Comparison of ENCODE assay signal across 8 cellular contexts in the genomic region with DNA sequence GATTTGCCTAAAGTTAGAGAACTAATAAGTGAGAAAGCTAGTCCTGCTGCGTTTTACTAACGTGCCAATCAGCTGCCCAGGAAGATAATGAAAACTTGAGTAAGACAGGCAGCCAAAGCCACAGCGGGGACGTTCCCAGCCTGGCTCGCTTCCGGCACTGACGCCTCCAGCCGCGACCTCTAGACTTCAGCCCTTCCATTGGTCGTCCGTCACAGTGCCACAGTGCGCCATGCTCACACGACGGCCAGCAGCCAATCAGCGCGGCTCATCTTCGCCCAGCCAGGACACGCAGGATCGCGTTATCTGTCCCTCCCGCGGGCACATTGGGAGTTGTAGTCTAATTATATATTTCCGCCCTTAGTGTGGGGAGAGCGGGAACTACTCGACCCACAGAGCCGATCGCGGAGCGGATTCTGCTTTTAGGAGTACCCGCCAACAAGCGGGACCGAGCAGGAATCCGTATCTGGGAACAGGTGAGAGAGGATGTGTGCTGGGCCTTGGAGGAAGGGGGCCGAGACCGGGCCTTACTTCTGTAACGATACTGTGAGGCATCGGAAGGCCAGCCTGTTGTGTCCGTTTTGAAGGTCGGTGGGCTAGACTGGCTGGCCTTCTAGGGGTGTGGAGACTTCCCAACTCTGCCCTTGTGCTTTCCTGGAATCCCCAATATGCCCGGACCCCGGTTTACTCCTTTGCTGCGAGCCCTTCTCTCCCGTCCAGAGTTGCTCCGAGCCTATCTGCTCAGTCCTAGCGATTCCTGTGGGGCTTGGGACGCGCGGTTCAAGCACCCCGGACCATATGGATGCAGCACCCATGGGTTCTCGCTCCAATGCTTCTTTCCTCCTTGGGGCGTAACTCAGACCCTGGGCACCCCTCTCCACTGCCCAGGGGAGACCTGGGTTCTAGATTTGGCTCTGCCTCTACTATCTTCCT. TPM values are rescaled to one million over a fixed set of nuclear protein-coding genes. Genes with fewer than 3 reads are reported as not detected.
DNase-seq lines count a peak whose midpoint lies in the region; ATAC-seq and TF ChIP-seq lines count a peak whose summit lies in the region.

A gene (plus strand): TSS at position 374 of the 930 bp plus-strand sequence. CDS start 924 bp downstream, outside the sequence.

- DNase-seq in BJ (ENCODE audit: low read depth) (peak; percentile 96), NCI-H526 treated with DMSO at 0.1 percent for 48 hours (lab: John Stamatoyannopoulos, UW) (peak; percentile 100), colonic mucosa (peak; percentile 99)
- peak; percentile 99 for DNase-seq in activated CD4-positive, alpha-beta T cell treated with anti-CD3 and anti-CD28 coated beads, Interleukin-2, amount 10 ng/mL, durations not matched to agents 24 days and 14 days
- peak; percentile 91 to 95 for DNase-seq in stimulated activated CD4-positive, alpha-beta T cell treated with anti-CD3 and anti-CD28 coated beads, Interleukin-1b, Interleukin-23, amount 100 ng/mL, for 4 hours (ENCODE audit: low read depth in 2 of 2)

- peaks cover 7% of the 10 kb centered on the region for H3K36me3 ChIP-seq in BJ (ENCODE audit: control insufficient read depth, insufficient read depth, low read length)
- no peaks in the 10 kb centered on the region for H3K36me3 ChIP-seq in colonic mucosa

- H3K9me3 ChIP-seq in colonic mucosa, result no peaks in the 10 kb centered on the region

- H3K27me3 ChIP-seq in BJ (ENCODE audit: control insufficient read depth, insufficient read depth, low read length) (no peaks in the 10 kb centered on the region), colonic mucosa (no peaks in the 10 kb centered on the region), layer of hippocampus (ENCODE audit: control insufficient read depth, insufficient read depth, low read length) (no peaks in the 10 kb centered on the region)

- no peak for TF ChIP-seq CTCF in BJ (IDR thresholded peaks at IDR 0.05; ENCODE audit: insufficient read depth, low read depth, low read length)
- TF ChIP-seq CTCF in colonic mucosa (IDR thresholded peaks at IDR 0.05), result no peak

- H3K4me1 Mint-ChIP-seq in activated CD4-positive, alpha-beta T cell treated with anti-CD3 and anti-CD28 coated beads, Interleukin-2, amount 10 ng/mL, durations not matched to agents 24 days and 14 days, result peaks cover 39% of the 10 kb centered on the region

- H3K36me3 Mint-ChIP-seq in activated CD4-positive, alpha-beta T cell treated with anti-CD3 and anti-CD28 coated beads, Interleukin-2, amount 10 ng/mL, durations not matched to agents 24 days and 14 days (ENCODE audit: low read depth), result peaks cover 45% of the 10 kb centered on the region

- POLR2A ChIA-PET in BJ (lab: Charles Lee), result no interaction called here

- H3K4me3 ChIP-seq in BJ (ENCODE audit: low read depth, low read length) (peak within 1 kb of the TSS; percentile 86), colonic mucosa (peak within 1 kb of the TSS; percentile 49)

- H3K9ac ChIP-seq in colonic mucosa (ENCODE audit: low read depth in 2 of 2, low read length in 2 of 2), result peak within 1 kb of the TSS; percentile 78 to 96

- intact Hi-C loops in activated CD4-positive, alpha-beta T cell treated with anti-CD3 and anti-CD28 coated beads, Interleukin-2, amount 10 ng/mL, durations not matched to agents 24 days and 14 days (cut with micrococcal nuclease), result loop anchor here (1.0 to 5.0 kb wide), 5 partner anchors 15 to 116 kb away; a partner anchor contains a TSS
- intact Hi-C loops in colonic mucosa (cut with DNase I), result no loop called here

- H3K4me1 ChIP-seq in colonic mucosa, result peaks cover 3% of the 10 kb centered on the region

- H3K9me3 Mint-ChIP-seq in activated CD4-positive, alpha-beta T cell treated with anti-CD3 and anti-CD28 coated beads, Interleukin-2, amount 10 ng/mL, durations not matched to agents 24 days and 14 days, result no peaks in the 10 kb centered on the region

- peak; percentile 97 for ATAC-seq in GM19324 (IDR thresholded peaks at IDR 0.05; ENCODE audit: low FRiP score, unreplicated experiment)
- peak; percentile 80 for ATAC-seq in HG03469 (IDR thresholded peaks at IDR 0.05; ENCODE audit: unreplicated experiment)

- H3K4me3 Mint-ChIP-seq in activated CD4-positive, alpha-beta T cell treated with anti-CD3 and anti-CD28 coated beads, Interleukin-2, amount 10 ng/mL, durations not matched to agents 24 days and 14 days, result peak within 1 kb of the TSS; percentile 99

- peak within 1 kb of the TSS; percentile 84 for H3K27ac ChIP-seq in colonic mucosa
- H3K27ac ChIP-seq in layer of hippocampus (ENCODE audit: low read depth, low read length), result peak within 1 kb of the TSS; percentile 94

- CTCF ChIA-PET in BJ (lab: Yijun Ruan, JAX), result interaction anchor here (1.5 to 1.6 kb wide), 2 partner anchors 58 to 135 kb away, joined by 3 to 12 read pairs; no protein-coding TSS in a partner anchor

- H3K27ac Mint-ChIP-seq in activated CD4-positive, alpha-beta T cell treated with anti-CD3 and anti-CD28 coated beads, Interleukin-2, amount 10 ng/mL, durations not matched to agents 24 days and 14 days, result peak within 1 kb of the TSS; percentile 92

- no peaks in the 10 kb centered on the region for H3K27me3 Mint-ChIP-seq in activated CD4-positive, alpha-beta T cell treated with anti-CD3 and anti-CD28 coated beads, Interleukin-2, amount 10 ng/mL, durations not matched to agents 24 days and 14 days

RNA-seq across cellular contexts. Expression of the gene that starts here (rescaled TPM):
- polyA plus RNA-seq in BJ (2011; rRNA removed), result 126 and 131 TPM in 2 replicates
- 34.5 and 53.5 TPM in 2 replicates for polyA minus RNA-seq in BJ (2011; rRNA and poly(A)+ RNA removed)
- 321 and 324 TPM in 2 replicates for total RNA-seq in activated CD4-positive, alpha-beta T cell treated with anti-CD3 and anti-CD28 coated beads, Interleukin-2, amount 10 ng/mL, durations not matched to agents 24 days and 14 days
- total RNA-seq in colonic mucosa, result 100 to 1,000 TPM; 300 to 501 TPM

Comparison
In these comparisons a context has a peak if more than half of its experiments do, and no peak if none do; other contexts are left out.
1. Peak in every context shown above with its lines: DNase-seq, ATAC-seq, H3K4me3 ChIP-seq and H3K27ac ChIP-seq.